In genomic region chr13:111929036-111929616, GRCh38 we compare ENCODE assay signal across 18 cellular contexts.
"Had no signal": no experiment of that assay in that cellular context is flagged by ENCODE, and none has a peak within 500 bp of the region (broad histone marks: within the 10 kb centered on the region; RNA-seq: fewer than 3 reads in every experiment).

No MANE protein-coding gene starts in this region.

- H3K4me1 Mint-ChIP-seq: activated B cell treated with CpG ODN at 0.5 μM for 24 hours; activated naive CD8-positive, alpha-beta T cell treated with anti-CD3 and anti-CD28 coated beads for 36 hours; naive thymus-derived CD8-positive, alpha-beta T cell had no signal

- H3K4me3 Mint-ChIP-seq: activated B cell treated with CpG ODN at 0.5 μM for 24 hours; activated CD8-positive, alpha-beta T cell treated with anti-CD3 and anti-CD28 coated beads for 36 hours; activated naive CD8-positive, alpha-beta T cell treated with anti-CD3 and anti-CD28 coated beads for 36 hours; naive thymus-derived CD8-positive, alpha-beta T cell; stimulated activated naive CD8-positive, alpha-beta T cell treated with anti-CD3 and anti-CD28 coated beads, Interleukin-15, Interleukin-2, amounts not matched to agents 100 ng/mL and 50 ng/mL, for 24 hours had no signal

- H3K27ac ChIP-seq: body of pancreas, colonic mucosa, esophagus muscularis mucosa, left ventricle myocardium inferior, prostate gland had no signal

- H3K4me3 ChIP-seq: body of pancreas, colonic mucosa, esophagus muscularis mucosa, left ventricle myocardium inferior, prostate gland had no signal

- ATAC-seq: activated CD8-positive, alpha-beta T cell treated with anti-CD3 and anti-CD28 coated beads for 36 hours; body of pancreas; naive thymus-derived CD8-positive, alpha-beta T cell; right cardiac atrium had no signal

- DNase-seq: activated B cell treated with CpG ODN at 0.5 μM for 24 hours; activated CD4-positive, alpha-beta T cell treated with anti-CD3 and anti-CD28 coated beads for 48 hours; activated CD8-positive, alpha-beta T cell treated with anti-CD3 and anti-CD28 coated beads for 36 hours; activated gamma-delta T cell treated with Interleukin-2 at 50 U/mL for 16 hours; activated naive CD8-positive, alpha-beta T cell treated with anti-CD3 and anti-CD28 coated beads for 36 hours; activated T-cell treated with anti-CD3 and anti-CD28 coated beads, Interleukin-2, amount 50 U/mL, for 48 hours; amygdala; body of pancreas; colonic mucosa; hippocampal formation; kidney; left ventricle myocardium inferior; naive thymus-derived CD8-positive, alpha-beta T cell; occipital lobe; right cardiac atrium had no signal

- H3K27ac Mint-ChIP-seq: activated B cell treated with CpG ODN at 0.5 μM for 24 hours; activated CD8-positive, alpha-beta T cell treated with anti-CD3 and anti-CD28 coated beads for 36 hours; activated naive CD8-positive, alpha-beta T cell treated with anti-CD3 and anti-CD28 coated beads for 36 hours; naive thymus-derived CD8-positive, alpha-beta T cell; stimulated activated naive CD8-positive, alpha-beta T cell treated with anti-CD3 and anti-CD28 coated beads, Interleukin-15, Interleukin-2, amounts not matched to agents 100 ng/mL and 50 ng/mL, for 24 hours had no signal

- H3K27me3 Mint-ChIP-seq: activated B cell treated with CpG ODN at 0.5 μM for 24 hours; activated CD8-positive, alpha-beta T cell treated with anti-CD3 and anti-CD28 coated beads for 36 hours had no signal

- H3K36me3 Mint-ChIP-seq: activated naive CD8-positive, alpha-beta T cell treated with anti-CD3 and anti-CD28 coated beads for 36 hours had no signal
